In genomic region chr1:171805395-171806115, GRCh38 we compare ENCODE assay signal across 9 cellular contexts. TPM values are rescaled to one million over a fixed set of nuclear protein-coding genes. Genes with fewer than 3 reads are reported as not detected.
DNase-seq lines count a peak whose midpoint lies in the region; ATAC-seq and TF ChIP-seq lines count a peak whose summit lies in the region.
"Had no signal": no experiment of that assay in that cellular context is flagged by ENCODE, and none has a peak within 500 bp of the region (broad histone marks: within the 10 kb centered on the region; RNA-seq: fewer than 3 reads in every experiment).

No MANE protein-coding gene starts in this region.

- whole genome bisulfite sequencing in thyroid gland, 2 donors: 73 to 75% methylated on average over 9 of the region's 9 CpGs

- peak overlapping the region; percentile 36 for H2AFZ ChIP-seq in ACC112 (ENCODE audit: low read length, unreplicated experiment)

- TF ChIP-seq CTCF in coronary artery (IDR thresholded peaks at IDR 0.05): no peak
- no peak for TF ChIP-seq CTCF in thyroid gland (IDR thresholded peaks at IDR 0.05)

- peaks cover 4% of the 10 kb centered on the region for H3K4me1 ChIP-seq in ACC112 (ENCODE audit: control insufficient read depth, insufficient read depth, low read length, unreplicated experiment)
- peaks cover 4 to 7% of the 10 kb centered on the region in 2 donors for H3K4me1 ChIP-seq in thyroid gland

- H3K27me3 ChIP-seq in ACC112 (ENCODE audit: insufficient read depth, low read length): no peaks in the 10 kb centered on the region
- no peaks in the 10 kb centered on the region for H3K27me3 ChIP-seq in thyroid gland

- H3K79me2 ChIP-seq in ACC112 (ENCODE audit: control insufficient read depth, insufficient read depth, low read length, unreplicated experiment): no peaks in the 10 kb centered on the region

- no peaks in the 10 kb centered on the region for H3K36me3 ChIP-seq in ACC112 (ENCODE audit: insufficient read depth, low read length)
- no peaks in the 10 kb centered on the region for H3K36me3 ChIP-seq in thyroid gland

- no peak for TF ChIP-seq POLR2A in thyroid gland (IDR thresholded peaks at IDR 0.05)

- H3K4me3 ChIP-seq in ACC112 (ENCODE audit: low read depth, low read length) (no peak overlapping the region), coronary artery (peak overlapping the region; percentile 32), thyroid gland (replicated peaks in 1 of 3) (no peak overlapping the region)
- H3K4me3 ChIP-seq: K562 had no signal

- intact Hi-C loops in thyroid gland (cut with DNase I): no loop called here

- H3K27ac ChIP-seq in ACC112 (ENCODE audit: low read depth, low read length): no peak overlapping the region
- H3K27ac ChIP-seq in coronary artery: no peak overlapping the region
- H3K27ac ChIP-seq in thyroid gland: no peak overlapping the region

- ATAC-seq in GM19043 (IDR thresholded peaks at IDR 0.05; ENCODE audit: low read depth, unreplicated experiment) (peak; percentile 74), HG03095 (IDR thresholded peaks at IDR 0.05; ENCODE audit: unreplicated experiment) (peak; percentile 56)
- ATAC-seq: K562 had no signal

- H3K9me3 ChIP-seq in thyroid gland: no peaks in the 10 kb centered on the region

- DNase-seq in coronary artery (ENCODE audit: low spot score) (no peak), NCI-H2029 (lab: John Stamatoyannopoulos, UW) (no peak), thyroid gland (no peak), EL (no peak)
- no peak for DNase-seq in stimulated activated naive CD4-positive, alpha-beta T cell treated with Interleukin-2 at 50 U/mL for 16 hours (lab: John Stamatoyannopoulos, UW)

RNA-seq across cellular contexts. Expression of gene METTL13, which starts 24.1 kb away (rescaled TPM):
- 10 to 100 TPM; 19.9 to 23.8 (median 22.7) TPM for total RNA-seq in thyroid gland

RNA-seq across cellular contexts. Expression of gene DNM3, which starts 35.7 kb away (rescaled TPM):
- 10 to 100 TPM in 2 of 4 donors, 1 to 10 TPM in 2; 9.0 to 13.6 (median 10.8) TPM for total RNA-seq in thyroid gland
